Comparison of ENCODE assay signal across 8 cellular contexts in genomic region chr1:11098931-11099309, GRCh38.
DNase-seq lines count a peak whose midpoint lies in the region; ATAC-seq and TF ChIP-seq lines count a peak whose summit lies in the region.

No MANE protein-coding gene starts in this region.

- H3K4me3 ChIP-seq in AG04449 (ENCODE audit: low read depth, low read length) (peak overlapping the region; percentile 98), HL-60 (replicated peaks; ENCODE audit: insufficient read depth, low read length) (peak overlapping the region; percentile 99), cardiac fibroblast (replicated peaks in 1 of 2; ENCODE audit: low read depth in 2 of 2, low read length in 2 of 2) (peak overlapping the region; percentile 97 to 99), muscle layer of duodenum (ENCODE audit: low read depth in 1 of 2, low read length in 2 of 2) (peak overlapping the region; percentile 86 to 100)

- TF ChIP-seq CTCF in AG04449 (IDR thresholded peaks at IDR 0.05; ENCODE audit: insufficient read depth, low read length, missing control alignments) = no peak
- no peak for TF ChIP-seq CTCF in HL-60 (IDR thresholded peaks at IDR 0.05; ENCODE audit: insufficient read depth, low read length)
- TF ChIP-seq CTCF in cardiac fibroblast (IDR thresholded peaks at IDR 0.05; ENCODE audit: low read depth, low read length) = no peak

- H3K27ac ChIP-seq in HL-60 (replicated peaks) (peak overlapping the region; percentile 96), muscle layer of duodenum (ENCODE audit: low read length) (peak overlapping the region; percentile 47)

- no peak for DNase-seq in AG04449 (ENCODE audit: low read depth, low spot score)
- DNase-seq in HL-60 (ENCODE audit: low read depth in 1 of 2, low spot score in 1 of 2) = no peak
- no peak for DNase-seq in cardiac fibroblast (ENCODE audit: low read depth in 2 of 2)
- no peak for DNase-seq in islet precursor cell

- peaks cover 7 to 17% of the 10 kb centered on the region in 2 donors for H3K4me1 ChIP-seq in muscle layer of duodenum (ENCODE audit: control insufficient read depth in 1 of 2, insufficient read depth in 2 of 2, low read length in 2 of 2)

- ATAC-seq in HG02852 (IDR thresholded peaks at IDR 0.05; ENCODE audit: unreplicated experiment) (no peak), GM21737 (IDR thresholded peaks at IDR 0.05; ENCODE audit: unreplicated experiment) (no peak), GM19324 (IDR thresholded peaks at IDR 0.05; ENCODE audit: low FRiP score, unreplicated experiment) (no peak)

- H3K27me3 ChIP-seq in HL-60 (ENCODE audit: insufficient read depth, poor library complexity, severe bottlenecking) (no peaks in the 10 kb centered on the region), muscle layer of duodenum (ENCODE audit: low read depth, low read length) (no peaks in the 10 kb centered on the region)

- CTCF ChIA-PET in AG04449 (lab: Yijun Ruan, JAX) = interaction anchor here (0.8 to 1.9 kb wide), 4 partner anchors 37 to 546 kb away, joined by 3 to 12 read pairs (median 4); no protein-coding TSS in a partner anchor

- POLR2A ChIA-PET in AG04449 (lab: Yijun Ruan, JAX) = interaction anchor here (0.6 to 1.2 kb wide), 2 partner anchors 60 to 73 kb away, joined by 3 to 6 read pairs; no protein-coding TSS in a partner anchor

- peaks cover 5 to 19% of the 10 kb centered on the region in 2 donors for H3K36me3 ChIP-seq in muscle layer of duodenum (ENCODE audit: control insufficient read depth in 1 of 2, insufficient read depth in 2 of 2, low read length in 2 of 2)

- no peaks in the 10 kb centered on the region for H3K9me3 ChIP-seq in muscle layer of duodenum (ENCODE audit: control insufficient read depth in 1 of 2, low read length in 2 of 2)
